1 cellular context compared by ENCODE assay signal in the genomic region with DNA sequence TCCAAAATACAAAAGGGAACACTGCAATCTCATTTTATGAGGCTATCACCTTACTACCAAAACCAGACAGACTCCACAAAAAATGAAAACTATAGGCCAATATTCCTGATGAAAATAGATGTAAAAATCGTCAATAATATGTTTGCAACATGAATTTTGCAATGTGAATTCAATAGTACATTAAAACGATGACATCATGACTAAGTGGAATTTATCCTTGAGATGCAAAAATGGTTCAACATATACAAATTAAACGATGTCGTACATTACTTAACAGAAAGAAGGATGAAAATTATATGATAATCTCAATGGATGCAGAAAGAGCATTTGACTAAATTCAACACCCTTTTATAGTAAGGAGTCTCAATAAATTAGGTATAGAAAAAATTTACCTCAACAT.
TF ChIP-seq lines count a peak whose summit lies in the region.

No MANE protein-coding gene starts in this region.

TF ChIP-seq in HepG2, 621 proteins besides CTCF, POLR2A, EP300 and RAD21 (continued from another document):
- TF ChIP-seq, protein P1, sequence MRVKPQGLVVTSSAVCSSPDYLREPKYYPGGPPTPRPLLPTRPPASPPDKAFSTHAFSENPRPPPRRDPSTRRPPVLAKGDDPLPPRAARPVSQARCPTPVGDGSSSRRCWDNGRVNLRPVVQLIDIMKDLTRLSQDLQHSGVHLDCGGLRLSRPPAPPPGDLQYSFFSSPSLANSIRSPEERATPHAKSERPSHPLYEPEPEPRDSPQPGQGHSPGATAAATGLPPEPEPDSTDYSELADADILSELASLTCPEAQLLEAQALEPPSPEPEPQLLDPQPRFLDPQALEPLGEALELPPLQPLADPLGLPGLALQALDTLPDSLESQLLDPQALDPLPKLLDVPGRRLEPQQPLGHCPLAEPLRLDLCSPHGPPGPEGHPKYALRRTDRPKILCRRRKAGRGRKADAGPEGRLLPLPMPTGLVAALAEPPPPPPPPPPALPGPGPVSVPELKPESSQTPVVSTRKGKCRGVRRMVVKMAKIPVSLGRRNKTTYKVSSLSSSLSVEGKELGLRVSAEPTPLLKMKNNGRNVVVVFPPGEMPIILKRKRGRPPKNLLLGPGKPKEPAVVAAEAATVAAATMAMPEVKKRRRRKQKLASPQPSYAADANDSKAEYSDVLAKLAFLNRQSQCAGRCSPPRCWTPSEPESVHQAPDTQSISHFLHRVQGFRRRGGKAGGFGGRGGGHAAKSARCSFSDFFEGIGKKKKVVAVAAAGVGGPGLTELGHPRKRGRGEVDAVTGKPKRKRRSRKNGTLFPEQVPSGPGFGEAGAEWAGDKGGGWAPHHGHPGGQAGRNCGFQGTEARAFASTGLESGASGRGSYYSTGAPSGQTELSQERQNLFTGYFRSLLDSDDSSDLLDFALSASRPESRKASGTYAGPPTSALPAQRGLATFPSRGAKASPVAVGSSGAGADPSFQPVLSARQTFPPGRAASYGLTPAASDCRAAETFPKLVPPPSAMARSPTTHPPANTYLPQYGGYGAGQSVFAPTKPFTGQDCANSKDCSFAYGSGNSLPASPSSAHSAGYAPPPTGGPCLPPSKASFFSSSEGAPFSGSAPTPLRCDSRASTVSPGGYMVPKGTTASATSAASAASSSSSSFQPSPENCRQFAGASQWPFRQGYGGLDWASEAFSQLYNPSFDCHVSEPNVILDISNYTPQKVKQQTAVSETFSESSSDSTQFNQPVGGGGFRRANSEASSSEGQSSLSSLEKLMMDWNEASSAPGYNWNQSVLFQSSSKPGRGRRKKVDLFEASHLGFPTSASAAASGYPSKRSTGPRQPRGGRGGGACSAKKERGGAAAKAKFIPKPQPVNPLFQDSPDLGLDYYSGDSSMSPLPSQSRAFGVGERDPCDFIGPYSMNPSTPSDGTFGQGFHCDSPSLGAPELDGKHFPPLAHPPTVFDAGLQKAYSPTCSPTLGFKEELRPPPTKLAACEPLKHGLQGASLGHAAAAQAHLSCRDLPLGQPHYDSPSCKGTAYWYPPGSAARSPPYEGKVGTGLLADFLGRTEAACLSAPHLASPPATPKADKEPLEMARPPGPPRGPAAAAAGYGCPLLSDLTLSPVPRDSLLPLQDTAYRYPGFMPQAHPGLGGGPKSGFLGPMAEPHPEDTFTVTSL (CRISPR knock-in tag; IDR thresholded peaks at IDR 0.05; ENCODE audit: borderline replicate concordance), result no peak
- TF ChIP-seq ATF7 (IDR thresholded peaks at IDR 0.05) (peak; percentile 95), ATF7 (CRISPR knock-in tag; IDR thresholded peaks at IDR 0.05) (no peak), ZNF644 (CRISPR knock-in tag; IDR thresholded peaks at IDR 0.05; ENCODE audit: low read depth) (no peak), AFF4 (CRISPR knock-in tag; IDR thresholded peaks at IDR 0.05) (no peak)
